ENCODE assay signal across 8 cellular contexts in genomic region chr1:53957231-53957818, GRCh38. TPM values are rescaled to one million over a fixed set of nuclear protein-coding genes. Genes with fewer than 3 reads are reported as not detected.
A peak's percentile ranks its signal among the peaks of the same experiment; 100 is the strongest.
DNase-seq lines count a peak whose midpoint lies in the region; ATAC-seq, FAIRE-seq and TF ChIP-seq lines count a peak whose summit lies in the region.

No MANE protein-coding gene starts in this region.

- peaks cover 8% of the 10 kb centered on the region for H3K36me3 Mint-ChIP-seq in neural crest cell (ENCODE audit: low read depth)

- H3K4me3 ChIP-seq in LNCaP clone FGC (ENCODE audit: low read depth, low read length) (peak overlapping the region; percentile 10; the same call in 1 of the 2 replicates), breast epithelium (no peak overlapping the region), testis (no peak overlapping the region)

- H3K9me3 ChIP-seq in breast epithelium (no peaks in the 10 kb centered on the region), testis (no peaks in the 10 kb centered on the region)

- H3K27ac ChIP-seq in breast epithelium (peak overlapping the region; percentile 64 to 74), testis (peak overlapping the region in 1 of 2 donors; percentile 26)

- no peak for TF ChIP-seq POLR2A in breast epithelium (IDR thresholded peaks at IDR 0.05)
- TF ChIP-seq POLR2A in testis (IDR thresholded peaks at IDR 0.05), result no peak

- WGBS in testis, 2 donors, result 34 to 42% methylated on average over 3 of the region's 3 CpGs

- H3K27me3 ChIP-seq in breast epithelium (no peaks in the 10 kb centered on the region), testis (no peaks in the 10 kb centered on the region)

- TF ChIP-seq CTCF in D721Med (IDR thresholded peaks at IDR 0.05; ENCODE audit: insufficient read depth, missing control alignments), result no peak
- no peak for TF ChIP-seq CTCF in LNCaP clone FGC (IDR thresholded peaks at IDR 0.05; ENCODE audit: control insufficient read depth, extremely low read depth, insufficient read depth)
- no peak for TF ChIP-seq CTCF in breast epithelium (IDR thresholded peaks at IDR 0.05)
- TF ChIP-seq CTCF in neural crest cell (conservative IDR thresholded peaks at IDR 0.05), result no peak
- TF ChIP-seq CTCF in testis (IDR thresholded peaks at IDR 0.05), result no peak

- H3K4me1 Mint-ChIP-seq in neural crest cell, result no peaks in the 10 kb centered on the region

- FAIRE-seq in D721Med (lab: Jason Lieb, UNC), result peak; percentile 76

- H3K27me3 Mint-ChIP-seq in neural crest cell (ENCODE audit: low read depth), result no peaks in the 10 kb centered on the region

- H3K4me3 Mint-ChIP-seq in neural crest cell, result no peak overlapping the region

- intact Hi-C loops in breast epithelium (cut with DNase I; ENCODE audit: low total_unique reads), result no loop called here
- intact Hi-C loops in posterior vena cava (cut with DNase I), result no loop called here
- intact Hi-C loops in testis (cut with DNase I; ENCODE audit: low total_unique reads), result no loop called here

- peak overlapping the region; percentile 21 for H3K27ac Mint-ChIP-seq in neural crest cell (ENCODE audit: unreplicated experiment)

- H3K4me1 ChIP-seq in breast epithelium, result peaks cover 0 to 7% of the 10 kb centered on the region in 2 donors
- H3K4me1 ChIP-seq in testis, result peaks cover 10% of the 10 kb centered on the region

- no peak for ATAC-seq in HG02623 (IDR thresholded peaks at IDR 0.05; ENCODE audit: unreplicated experiment)

- H3K36me3 ChIP-seq in breast epithelium (peaks cover 1% of the 10 kb centered on the region), testis (ENCODE audit: low read depth, missing control alignments) (no peaks in the 10 kb centered on the region)

- H3K9me3 Mint-ChIP-seq in neural crest cell, result no peaks in the 10 kb centered on the region

- DNase-seq in D721Med (ENCODE audit: insufficient read length, low spot score) (no peak), LNCaP clone FGC (ENCODE audit: low read depth) (peak; percentile 47), breast epithelium (ENCODE audit: low spot score in 2 of 2) (no peak), neural crest cell (ENCODE audit: low read depth, low spot score) (no peak), posterior vena cava (ENCODE audit: low spot score) (no peak), testis (no peak)
- no peak for DNase-seq in activated CD8-positive, alpha-beta memory T cell treated with anti-CD3 and anti-CD28 coated beads, Interleukin-2, amount 50 U/mL, for 4 hours

RNA-seq across cellular contexts. Expression of gene LRRC42, which starts 11.2 kb away (rescaled TPM):
- total RNA-seq in breast epithelium, result 10 to 100 TPM; 11.2 to 20.0 (median 17.7) TPM
- total RNA-seq in neural crest cell, result 45.4 and 45.8 TPM in 2 replicates
- 10 to 100 TPM; 14.2 to 17.9 TPM for total RNA-seq in posterior vena cava
- total RNA-seq in testis, result 10 to 100 TPM; 37.8 to 41.2 TPM
- polyA plus RNA-seq in testis (ENCODE audit: insufficient read depth, low read depth, low replicate concordance), result 42.8 TPM

RNA-seq across cellular contexts. Expression of gene IFT25, which starts 11.8 kb away (rescaled TPM):
- total RNA-seq in breast epithelium (10 to 100 TPM; 20.8 to 27.7 (median 23.3) TPM), neural crest cell (41.0 and 41.1 TPM in 2 replicates), posterior vena cava (10 to 100 TPM; 22.5 to 23.7 TPM), testis (10 to 100 TPM; 28.1 to 43.7 TPM)
- 34.1 TPM for polyA plus RNA-seq in testis (ENCODE audit: insufficient read depth, low read depth, low replicate concordance)
